ENCODE assay signal across 8 cellular contexts in the genomic region with DNA sequence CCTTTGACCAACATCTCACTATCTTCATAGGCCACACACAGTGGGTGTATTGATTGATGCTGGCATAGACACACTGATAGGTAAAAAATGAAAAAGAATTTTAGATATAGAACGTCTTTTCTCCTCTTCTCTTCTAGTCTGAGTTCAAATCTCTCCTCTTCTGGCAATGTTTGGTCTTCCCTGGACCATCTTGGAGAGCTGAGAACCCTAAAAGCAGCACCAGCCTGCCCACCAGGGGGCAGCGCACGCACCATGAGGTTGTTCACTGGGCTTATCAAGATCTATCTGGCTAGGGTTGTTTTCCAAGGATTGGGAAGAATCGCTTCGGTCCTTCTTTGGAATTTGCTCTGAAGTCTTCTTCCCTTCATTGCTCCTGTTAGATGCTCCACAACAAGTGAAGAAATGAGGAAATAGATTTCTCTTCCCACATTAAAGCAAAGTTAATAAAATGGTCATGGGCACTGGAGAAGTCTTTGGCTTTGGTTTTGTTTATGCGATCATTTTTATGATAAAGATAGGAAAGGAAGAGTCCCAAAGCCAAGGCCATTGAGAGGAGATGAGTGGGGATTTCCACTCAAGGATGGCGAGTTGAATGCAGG.
DNase-seq lines count a peak whose midpoint lies in the region; ATAC-seq and TF ChIP-seq lines count a peak whose summit lies in the region.

No MANE protein-coding gene starts in this region.

- no peak overlapping the region for H2AFZ ChIP-seq in Loucy (ENCODE audit: low read length)

- TF ChIP-seq EP300 in upper lobe of left lung (IDR thresholded peaks at IDR 0.05) (no peak), esophagus muscularis mucosa (IDR thresholded peaks at IDR 0.05) (no peak)

- H3K27ac ChIP-seq in upper lobe of left lung, result no peak overlapping the region
- H3K27ac ChIP-seq in esophagus muscularis mucosa (replicated peaks in 1 of 4), result no peak overlapping the region

- H3K9me3 Mint-ChIP-seq in Caco-2 (ENCODE audit: unreplicated experiment), result peaks cover 48% of the 10 kb centered on the region

- 78 to 80% methylated on average over 7 of the region's 7 CpGs for WGBS in upper lobe of left lung, 2 donors
- 73% methylated on average over 7 of the region's 7 CpGs for WGBS in esophagus muscularis mucosa

- intact Hi-C loops in Caco-2 (cut with micrococcal nuclease; ENCODE audit: unreplicated experiment), result no loop called here
- intact Hi-C loops in esophagus muscularis mucosa (cut with DNase I), result no loop called here

- H3K27me3 ChIP-seq in Caco-2 (replicated peaks; ENCODE audit: control insufficient read depth, insufficient read depth, low read length), result no peaks in the 10 kb centered on the region; the same call in 1 of the 2 replicates
- no peaks in the 10 kb centered on the region for H3K27me3 ChIP-seq in Loucy (ENCODE audit: insufficient read depth, low read length, poor library complexity, severe bottlenecking)
- no peaks in the 10 kb centered on the region for H3K27me3 ChIP-seq in upper lobe of left lung
- H3K27me3 ChIP-seq in esophagus muscularis mucosa, result peaks cover 0 to under 1% (median 0%) of the 10 kb centered on the region in 4 donors

- no peaks in the 10 kb centered on the region for H3F3A ChIP-seq in Loucy (ENCODE audit: low read depth)

- H3K4me1 ChIP-seq in Caco-2, result no peaks in the 10 kb centered on the region
- no peaks in the 10 kb centered on the region for H3K4me1 ChIP-seq in Loucy (ENCODE audit: insufficient read depth, low read length, poor library complexity, severe bottlenecking)
- peaks cover 0 to 6% (median 6%) of the 10 kb centered on the region in 4 donors for H3K4me1 ChIP-seq in upper lobe of left lung
- H3K4me1 ChIP-seq in esophagus muscularis mucosa, result peaks cover 0 to 6% (median 0%) of the 10 kb centered on the region in 4 donors

- H3K27ac Mint-ChIP-seq in Caco-2 (ENCODE audit: unreplicated experiment), result no peak overlapping the region

- no TSS peak for BruUV-seq in Caco-2 (replicated peaks; lab: Mats Ljungman, UMichigan)

- TF ChIP-seq CTCF in Caco-2 (IDR thresholded peaks at IDR 0.05; ENCODE audit: insufficient read depth in 1 of 2, low read depth in 1 of 2, low read length in 1 of 2, severe bottlenecking in 1 of 2, unreplicated experiment in 1 of 2) (peak; percentile 15 to 36), Loucy (conservative IDR thresholded peaks at IDR 0.05; ENCODE audit: low read length) (peak; percentile 92), upper lobe of left lung (IDR thresholded peaks at IDR 0.05) (peak in 4 of 6 experiments; percentile 5 to 17 (median 14)), esophagus muscularis mucosa (IDR thresholded peaks at IDR 0.05) (peak in 1 of 3 experiments; percentile 28)

- POLR2A ChIA-PET in Caco-2 (lab: Charles Lee), result no interaction called here

- DNase-seq in Caco-2 (peak in 1 of 2 experiments; percentile 23), islet precursor cell (peak; percentile 49), upper lobe of left lung (peak; percentile 44 to 86), esophagus muscularis mucosa (ENCODE audit: extremely low spot score) (no peak)
- peak; percentile 66 to 68 for DNase-seq in activated T-cell treated with anti-CD3 and anti-CD28 coated beads, Interleukin-2, amount 50 U/mL, for 48 hours

- H3K36me3 ChIP-seq in Caco-2 (ENCODE audit: control insufficient read depth, insufficient read depth, low read length) (no peaks in the 10 kb centered on the region), Loucy (ENCODE audit: insufficient read depth, low read length) (no peaks in the 10 kb centered on the region), upper lobe of left lung (no peaks in the 10 kb centered on the region), esophagus muscularis mucosa (no peaks in the 10 kb centered on the region)

- peaks cover 11% of the 10 kb centered on the region for H3K27me3 Mint-ChIP-seq in Caco-2 (ENCODE audit: insufficient read depth, unreplicated experiment)

- peaks cover 9% of the 10 kb centered on the region for H3K9me3 ChIP-seq in Caco-2
- H3K9me3 ChIP-seq in Loucy (ENCODE audit: insufficient read depth, low read depth, low read length), result peaks cover 14% of the 10 kb centered on the region; the same call in 1 of the 2 replicates
- peaks cover 3 to 6% (median 5%) of the 10 kb centered on the region in 4 donors for H3K9me3 ChIP-seq in upper lobe of left lung
- peaks cover 0 to 13% (median 9%) of the 10 kb centered on the region in 4 donors for H3K9me3 ChIP-seq in esophagus muscularis mucosa

- H3K9me2 ChIP-seq in Loucy (replicated peaks; ENCODE audit: low read depth, low read length), result no peaks in the 10 kb centered on the region

- no peaks in the 10 kb centered on the region for H3K36me3 Mint-ChIP-seq in Caco-2 (ENCODE audit: insufficient read depth, unreplicated experiment)

- H3K4me2 ChIP-seq in Loucy (ENCODE audit: low read depth, low read length, poor library complexity, severe bottlenecking), result no peak overlapping the region

- H3K9ac ChIP-seq in Loucy (ENCODE audit: low read depth, low read length, poor library complexity, severe bottlenecking), result no peak overlapping the region

- H3K4me1 Mint-ChIP-seq in Caco-2 (ENCODE audit: low read depth, unreplicated experiment), result no peaks in the 10 kb centered on the region

- TF ChIP-seq POLR2A in upper lobe of left lung (IDR thresholded peaks at IDR 0.05) (no peak), esophagus muscularis mucosa (IDR thresholded peaks at IDR 0.05; ENCODE audit: low read depth) (no peak)

- CTCF ChIA-PET in Caco-2 (lab: Charles Lee), result interaction anchor here (1.2 kb wide), 1 partner anchor 19 kb away, joined by 3 read pairs; no protein-coding TSS in a partner anchor

- ATAC-seq in upper lobe of left lung (ENCODE audit: low FRiP score in 2 of 2) (no peak), GM18868 (IDR thresholded peaks at IDR 0.05; ENCODE audit: unreplicated experiment) (no peak), HG02678 (IDR thresholded peaks at IDR 0.05; ENCODE audit: unreplicated experiment) (no peak)

- H3K79me2 ChIP-seq in Loucy (ENCODE audit: insufficient read depth, low read length), result no peaks in the 10 kb centered on the region

- no peaks in the 10 kb centered on the region for H4K20me1 ChIP-seq in Loucy (ENCODE audit: insufficient read depth, low read length, poor library complexity, severe bottlenecking)

- no peak overlapping the region for H3K4me3 ChIP-seq in Caco-2 (ENCODE audit: low read depth, low read length)
- H3K4me3 ChIP-seq in Loucy (ENCODE audit: low read length, poor library complexity, severe bottlenecking), result no peak overlapping the region
- no peak overlapping the region for H3K4me3 ChIP-seq in upper lobe of left lung
- H3K4me3 ChIP-seq in esophagus muscularis mucosa, result no peak overlapping the region

- no peak overlapping the region for H3K4me3 Mint-ChIP-seq in Caco-2 (ENCODE audit: unreplicated experiment)
